Comparison of ENCODE assay signal across 1 cellular context in genomic region chr17:67983289-67983688, GRCh38.
TF ChIP-seq lines count a peak whose summit lies in the region.

No MANE protein-coding gene starts in this region.

TF ChIP-seq in HepG2, 621 proteins besides CTCF, POLR2A, EP300 and RAD21:
- no peak for TF ChIP-seq MAFG (CRISPR knock-in tag; IDR thresholded peaks at IDR 0.05)
- TF ChIP-seq ATF7 (IDR thresholded peaks at IDR 0.05) = peak; percentile 80
- TF ChIP-seq ATF7 (CRISPR knock-in tag; IDR thresholded peaks at IDR 0.05) = no peak
